In genomic region chr4:1289232-1290164, GRCh38 we compare ENCODE assay signal across 8 cellular contexts. TPM values are rescaled to one million over a fixed set of nuclear protein-coding genes. Genes with fewer than 3 reads are reported as not detected.
DNase-seq lines count a peak whose midpoint lies in the region; ATAC-seq, FAIRE-seq and TF ChIP-seq lines count a peak whose summit lies in the region.

TSS of gene MAEA (plus strand) at chr4:1289891. CDS start at chr4:1289914, 23 bp downstream.

- H3K27me3 ChIP-seq in trophoblast cell (ENCODE audit: insufficient read depth, low read length) (no peaks in the 10 kb centered on the region), transverse colon (no peaks in the 10 kb centered on the region)

- ATAC-seq in HG02840 (IDR thresholded peaks at IDR 0.05; ENCODE audit: low FRiP score, unreplicated experiment): peak; percentile 96
- ATAC-seq in T-cell (replicated peaks in 1 of 4): peak; percentile 97 to 98 (median 98)

- peaks cover 0 to 4% (median 4%) of the 10 kb centered on the region in 3 donors for H3K9me3 Mint-ChIP-seq in T-cell

- FAIRE-seq in GM12891 (lab: Jason Lieb, UNC): peak; percentile 100

- H3K27ac Mint-ChIP-seq in T-cell: peak within 1 kb of the TSS; percentile 85 to 89

- H3K9me3 ChIP-seq in trophoblast cell (ENCODE audit: insufficient read depth, low read depth, low read length) (peaks cover 10% of the 10 kb centered on the region), transverse colon (no peaks in the 10 kb centered on the region)

- H3K18ac ChIP-seq in trophoblast cell (ENCODE audit: low read length): peak within 1 kb of the TSS; percentile 97

- peak within 1 kb of the TSS; percentile 99 for H3K14ac ChIP-seq in trophoblast cell (ENCODE audit: low read length)

- H3K4me1 Mint-ChIP-seq in T-cell: peaks cover 31 to 45% (median 41%) of the 10 kb centered on the region in 3 donors

- H3K79me2 ChIP-seq in trophoblast cell (ENCODE audit: control insufficient read depth, insufficient read depth, low read length, poor library complexity): peaks cover 40% of the 10 kb centered on the region

- H4K91ac ChIP-seq in trophoblast cell (ENCODE audit: low read depth, low read length): peak within 1 kb of the TSS; percentile 97

- H3K23ac ChIP-seq in trophoblast cell (ENCODE audit: low read length): no peak within 1 kb of the TSS

- H4K8ac ChIP-seq in trophoblast cell (ENCODE audit: low read depth, low read length): peak within 1 kb of the TSS; percentile 97

- peak within 1 kb of the TSS; percentile 99 for H3K4me3 ChIP-seq in trophoblast cell (ENCODE audit: low read depth, low read length)
- H3K4me3 ChIP-seq in transverse colon: peak within 1 kb of the TSS; percentile 97 to 98 (median 98)

- peak within 1 kb of the TSS; percentile 99 for H3K9ac ChIP-seq in trophoblast cell (ENCODE audit: low read length)

- H3K36me3 ChIP-seq in trophoblast cell (ENCODE audit: control insufficient read depth in 1 of 2, insufficient read depth in 2 of 2, low read length in 2 of 2) (peaks cover 4 to 11% of the 10 kb centered on the region in 2 experiments), transverse colon (no peaks in the 10 kb centered on the region)

- POLR2A ChIA-PET in T-cell (lab: Charles Lee): no interaction called here

- no peak for TF ChIP-seq CTCF in transverse colon (IDR thresholded peaks at IDR 0.05)

- H3K4me1 ChIP-seq in trophoblast cell (ENCODE audit: control insufficient read depth in 1 of 2, insufficient read depth in 2 of 2, low read length in 2 of 2) (peaks cover 8 to 12% of the 10 kb centered on the region in 2 experiments), transverse colon (peaks cover 18 to 37% (median 27%) of the 10 kb centered on the region in 4 donors)

- peak within 1 kb of the TSS; percentile 99 for H2AFZ ChIP-seq in trophoblast cell (ENCODE audit: insufficient read depth, low read length, poor library complexity)

- DNase-seq in GM12891 (ENCODE audit: insufficient read length, low spot score): peak; percentile 100
- DNase-seq in NCI-H1436 treated with DMSO at 0.1 percent for 48 hours (lab: John Stamatoyannopoulos, UW): peak; percentile 84
- peak; percentile 90 to 98 (median 96) for DNase-seq in T-cell
- DNase-seq in cardiac septum (ENCODE audit: low spot score): peak; percentile 99
- DNase-seq in trophoblast cell: peak; percentile 97 to 98
- DNase-seq in transverse colon: peak; percentile 98

- intact Hi-C loops in cardiac septum (cut with DNase I): loop anchor here (2.0 to 10.0 kb wide), 3 partner anchors 41 to 355 kb away; partner anchors contain the start of genes CTBP1, GAK, TMEM175 and UVSSA
- intact Hi-C loops in transverse colon (cut with DNase I; ENCODE audit: low total_unique reads): no loop called here

- TF ChIP-seq EP300 in transverse colon (IDR thresholded peaks at IDR 0.05; ENCODE audit: low read depth): no peak

- H3K4ac ChIP-seq in trophoblast cell (ENCODE audit: low read depth, low read length): peak within 1 kb of the TSS; percentile 98

- H2BK120ac ChIP-seq in trophoblast cell (ENCODE audit: insufficient read depth, low read length, poor library complexity): peak within 1 kb of the TSS; percentile 85

- H4K12ac ChIP-seq in trophoblast cell (ENCODE audit: low read depth, low read length): peak within 1 kb of the TSS; percentile 97

- H3K27me3 Mint-ChIP-seq in T-cell: no peaks in the 10 kb centered on the region

- in situ Hi-C loops in transverse colon (cut with MboI; ENCODE audit: low pct_ligation_motif_present in 1 of 4, low pct_unique_long_range_greater_than_20kb in 1 of 4, low sequenced_read_pairs in 3 of 4): no loop called here

- H2BK12ac ChIP-seq in trophoblast cell (ENCODE audit: low read length): peak within 1 kb of the TSS; percentile 47

- H3K4me2 ChIP-seq in trophoblast cell (ENCODE audit: low read length): peak within 1 kb of the TSS; percentile 98

- H3K36me3 Mint-ChIP-seq in T-cell: no peaks in the 10 kb centered on the region

- peaks cover 12% of the 10 kb centered on the region for H3K79me1 ChIP-seq in trophoblast cell (ENCODE audit: low read length)

- peak within 1 kb of the TSS; percentile 64 for H2BK5ac ChIP-seq in trophoblast cell (ENCODE audit: low read depth, low read length, poor library complexity)

- WGBS in adipose tissue, 3 donors: 1% methylated on average over 92 to 95 of the region's 95 CpGs
- WGBS in trophoblast cell (ENCODE audit: extremely low coverage, insufficient coverage, insufficient read length): no CpG with 5 or more reads among the region's 95 CpGs
- 1% methylated on average over 28 of the region's 95 CpGs; no CpG with 5 or more reads in 1 of the 2 donors for WGBS in transverse colon (ENCODE audit: low coverage in 1 of 2), 2 donors

- peak within 1 kb of the TSS; percentile 92 for H2AK5ac ChIP-seq in trophoblast cell (ENCODE audit: low read length)

- peak within 1 kb of the TSS; percentile 34 for H3K27ac ChIP-seq in adipose tissue (ENCODE audit: low read depth, low read length)
- peak within 1 kb of the TSS; percentile 63 for H3K27ac ChIP-seq in trophoblast cell (ENCODE audit: low read depth, low read length)
- H3K27ac ChIP-seq in transverse colon: peak within 1 kb of the TSS; percentile 86 to 98 (median 95)

- TF ChIP-seq POLR2A in GM12891 (IDR thresholded peaks at IDR 0.05; ENCODE audit: low read depth, low read length): peak; percentile 85
- TF ChIP-seq POLR2A in transverse colon (IDR thresholded peaks at IDR 0.05): peak; percentile 84

- peak within 1 kb of the TSS; percentile 87 to 95 (median 91) for H3K4me3 Mint-ChIP-seq in T-cell

- CTCF ChIA-PET in T-cell (lab: Charles Lee): interaction anchor here in 1 of 2 donors (1.1 to 1.4 kb wide), 3 partner anchors 22 to 159 kb away, joined by 3 to 7 read pairs (median 4); no protein-coding TSS in a partner anchor

TF ChIP-seq in GM12891, 5 proteins besides CTCF, POLR2A, EP300 and RAD21:
- TF ChIP-seq POU2F2 (IDR thresholded peaks at IDR 0.05; ENCODE audit: low read depth, low read length): no peak; the same call in none of the 2 replicates
- TF ChIP-seq POLR2AphosphoS5 (IDR thresholded peaks at IDR 0.05; ENCODE audit: low read depth, low read length): peak; percentile 87
- TF ChIP-seq SPI1 (IDR thresholded peaks at IDR 0.05; ENCODE audit: low read depth, low read length): no peak
- peak; percentile 6 for TF ChIP-seq PAX5 (IDR thresholded peaks at IDR 0.05; ENCODE audit: insufficient read depth, low read length, severe bottlenecking)
- peak; percentile 86 for TF ChIP-seq TAF1 (IDR thresholded peaks at IDR 0.05; ENCODE audit: low read depth, low read length)

RNA-seq across cellular contexts. Expression of gene MAEA, which starts in this region (rescaled TPM):
- 36.2 TPM for polyA plus RNA-seq in GM12891 (2012; ENCODE audit: low read depth, missing spikeins)
- total RNA-seq in T-cell (100 to 1,000 TPM in 2 of 5 donors, 10 to 100 TPM in 3; 62.3 to 114 (median 87.2) TPM), cardiac septum (55.2 TPM), transverse colon (100 to 1,000 TPM; 114 to 211 (median 168) TPM)
- 10 to 100 TPM; 38.1 to 43.9 (median 43.6) TPM for polyA plus RNA-seq in adipose tissue
- 58.8 and 59.3 TPM in 2 replicates for polyA plus RNA-seq in trophoblast cell (2013)

Comparison
In these comparisons a context has a peak if more than half of its experiments do, and no peak if none do; other contexts are left out.
1. Peak in every context shown above with its lines: DNase-seq, ATAC-seq, H3K4me3 ChIP-seq and H3K27ac ChIP-seq.
2. H3K27ac ChIP-seq: peak in every context shown above with its lines; median percentile 95 in transverse colon; 63 in trophoblast cell; 34 in adipose tissue.